Comparison of ENCODE assay signal across 14 cellular contexts in genomic region chr15:78006567-78007205, GRCh38.
A peak's percentile ranks its signal among the peaks of the same experiment; 100 is the strongest.
DNase-seq lines count a peak whose midpoint lies in the region; ATAC-seq, FAIRE-seq and TF ChIP-seq lines count a peak whose summit lies in the region.
"Had no signal": no experiment of that assay in that cellular context is flagged by ENCODE, and none has a peak within 500 bp of the region (broad histone marks: within the 10 kb centered on the region; RNA-seq: fewer than 3 reads in every experiment).

No MANE protein-coding gene starts in this region.

- no peaks in the 10 kb centered on the region for H3F3A ChIP-seq in Loucy (ENCODE audit: low read depth)

- no peak overlapping the region for H2AFZ ChIP-seq in Loucy (ENCODE audit: low read length)

- no peak for DNase-seq in activated CD8-positive, alpha-beta T cell treated with anti-CD3 and anti-CD28 coated beads, Interleukin-2, amount 10 ng/mL, durations not matched to agents 7 days and 5 days
- DNase-seq in left lobe of liver (ENCODE audit: low spot score) (peak; percentile 94), small intestine (peak; percentile 70), globus pallidus (ENCODE audit: low spot score) (no peak)
- DNase-seq: COR-L47; HFFc6; NCI-H1105 treated with DMSO at 0.1 percent for 48 hours; NCI-H510A; stimulated activated CD4-positive, alpha-beta T cell treated with anti-CD3 and anti-CD28 coated beads, Interleukin-4, amount 100 ng/mL, for 24 hours; stimulated activated naive CD4-positive, alpha-beta T cell treated with Interleukin-2 at 50 U/mL for 16 hours had no signal

- H3K4me3 Mint-ChIP-seq in activated CD8-positive, alpha-beta T cell treated with anti-CD3 and anti-CD28 coated beads, Interleukin-2, amount 10 ng/mL, durations not matched to agents 7 days and 5 days, result no peak overlapping the region

- H3K4me1 ChIP-seq in Loucy (ENCODE audit: insufficient read depth, low read length, poor library complexity, severe bottlenecking), result peaks cover 37% of the 10 kb centered on the region
- peaks cover 0 to 2% of the 10 kb centered on the region in 2 donors for H3K4me1 ChIP-seq in small intestine (ENCODE audit: control insufficient read depth in 2 of 2, insufficient read depth in 1 of 2, low read depth in 1 of 2, low read length in 1 of 2)

- peak overlapping the region; percentile 32 for H3K27ac Mint-ChIP-seq in activated CD8-positive, alpha-beta T cell treated with anti-CD3 and anti-CD28 coated beads, Interleukin-2, amount 10 ng/mL, durations not matched to agents 7 days and 5 days

- no peak for TF ChIP-seq CTCF in Loucy (conservative IDR thresholded peaks at IDR 0.05; ENCODE audit: low read length)

- peak overlapping the region; percentile 24 for H3K9ac ChIP-seq in Loucy (ENCODE audit: low read depth, low read length, poor library complexity, severe bottlenecking)

- H3K36me3 Mint-ChIP-seq in activated CD8-positive, alpha-beta T cell treated with anti-CD3 and anti-CD28 coated beads, Interleukin-2, amount 10 ng/mL, durations not matched to agents 7 days and 5 days (ENCODE audit: low read depth), result peaks cover 70% of the 10 kb centered on the region

- no peaks in the 10 kb centered on the region for H3K9me3 Mint-ChIP-seq in activated CD8-positive, alpha-beta T cell treated with anti-CD3 and anti-CD28 coated beads, Interleukin-2, amount 10 ng/mL, durations not matched to agents 7 days and 5 days (ENCODE audit: insufficient read depth)
- H3K9me3 Mint-ChIP-seq: HFFc6 had no signal

- H3K4me3 ChIP-seq in Loucy (ENCODE audit: low read length, poor library complexity, severe bottlenecking), result no peak overlapping the region
- H3K4me3 ChIP-seq in small intestine (ENCODE audit: low read depth in 1 of 2, low read length in 2 of 2), result no peak overlapping the region

- ATAC-seq in activated CD8-positive, alpha-beta T cell treated with anti-CD3 and anti-CD28 coated beads, Interleukin-2, amount 10 ng/mL, durations not matched to agents 7 days and 5 days, result no peak
- peak; percentile 29 for ATAC-seq in left lobe of liver
- ATAC-seq in HG03457 (IDR thresholded peaks at IDR 0.05; ENCODE audit: unreplicated experiment), result no peak
- no peak for ATAC-seq in HG02870 (IDR thresholded peaks at IDR 0.05; ENCODE audit: unreplicated experiment)

- 58 to 77% (median 69%) methylated on average over 13 of the region's 13 CpGs for WGBS in small intestine, 3 donors

- FAIRE-seq in small intestine (lab: Jason Lieb, UNC), result no peak
- FAIRE-seq: endometrium had no signal

- no peaks in the 10 kb centered on the region for H4K20me1 ChIP-seq in Loucy (ENCODE audit: insufficient read depth, low read length, poor library complexity, severe bottlenecking)

- H3K4me1 Mint-ChIP-seq in activated CD8-positive, alpha-beta T cell treated with anti-CD3 and anti-CD28 coated beads, Interleukin-2, amount 10 ng/mL, durations not matched to agents 7 days and 5 days (ENCODE audit: low read depth), result peaks cover 31% of the 10 kb centered on the region

- H3K36me3 ChIP-seq in Loucy (ENCODE audit: insufficient read depth, low read length) (peaks cover 91% of the 10 kb centered on the region), small intestine (ENCODE audit: control insufficient read depth in 2 of 2, insufficient read depth in 2 of 2, low read length in 2 of 2) (peaks cover 13 to 23% of the 10 kb centered on the region in 2 donors)

- CTCF ChIA-PET in activated CD8-positive, alpha-beta T cell treated with anti-CD3 and anti-CD28 coated beads, Interleukin-2, amount 10 ng/mL, durations not matched to agents 7 days and 5 days (lab: Charles Lee), result interaction anchor here (1.3 to 2.1 kb wide), 5 partner anchors 10 to 188 kb away, joined by 5 to 12 read pairs (median 5); no protein-coding TSS in a partner anchor

- no peaks in the 10 kb centered on the region for H3K9me2 ChIP-seq in Loucy (replicated peaks; ENCODE audit: low read depth, low read length)

- H3K79me2 ChIP-seq in Loucy (ENCODE audit: insufficient read depth, low read length), result peaks cover 39% of the 10 kb centered on the region; the same call in 1 of the 2 replicates

- peak overlapping the region; percentile 21 for H3K4me2 ChIP-seq in Loucy (ENCODE audit: low read depth, low read length, poor library complexity, severe bottlenecking)

- H3K27ac ChIP-seq in small intestine (ENCODE audit: low read depth in 1 of 2, low read length in 1 of 2), result no peak overlapping the region

- no peaks in the 10 kb centered on the region for H3K27me3 Mint-ChIP-seq in activated CD8-positive, alpha-beta T cell treated with anti-CD3 and anti-CD28 coated beads, Interleukin-2, amount 10 ng/mL, durations not matched to agents 7 days and 5 days (ENCODE audit: low read depth)

- H3K27me3 ChIP-seq in Loucy (ENCODE audit: insufficient read depth, low read length, poor library complexity, severe bottlenecking), result no peaks in the 10 kb centered on the region
- no peaks in the 10 kb centered on the region for H3K27me3 ChIP-seq in small intestine (ENCODE audit: control insufficient read depth in 2 of 2, insufficient read depth in 2 of 2, low read length in 2 of 2)

- POLR2A ChIA-PET in activated CD8-positive, alpha-beta T cell treated with anti-CD3 and anti-CD28 coated beads, Interleukin-2, amount 10 ng/mL, durations not matched to agents 7 days and 5 days (lab: Charles Lee), result no interaction called here

- H3K9me3 ChIP-seq in Loucy (ENCODE audit: insufficient read depth, low read depth, low read length), result no peaks in the 10 kb centered on the region
- H3K9me3 ChIP-seq in small intestine (ENCODE audit: control insufficient read depth, low read depth), result no peaks in the 10 kb centered on the region

Comparison
In these comparisons a context has a peak if more than half of its experiments do, and no peak if none do; other contexts are left out.
1. DNase-seq: peak in left lobe of liver (single experiment) and small intestine (single experiment); none in activated CD8-positive, alpha-beta T cell treated with anti-CD3 and anti-CD28 coated beads, Interleukin-2, amount 10 ng/mL, durations not matched to agents 7 days and 5 days (single experiment) and globus pallidus (single experiment).